Comparison of ENCODE assay signal across 1 cellular context in the genomic region with DNA sequence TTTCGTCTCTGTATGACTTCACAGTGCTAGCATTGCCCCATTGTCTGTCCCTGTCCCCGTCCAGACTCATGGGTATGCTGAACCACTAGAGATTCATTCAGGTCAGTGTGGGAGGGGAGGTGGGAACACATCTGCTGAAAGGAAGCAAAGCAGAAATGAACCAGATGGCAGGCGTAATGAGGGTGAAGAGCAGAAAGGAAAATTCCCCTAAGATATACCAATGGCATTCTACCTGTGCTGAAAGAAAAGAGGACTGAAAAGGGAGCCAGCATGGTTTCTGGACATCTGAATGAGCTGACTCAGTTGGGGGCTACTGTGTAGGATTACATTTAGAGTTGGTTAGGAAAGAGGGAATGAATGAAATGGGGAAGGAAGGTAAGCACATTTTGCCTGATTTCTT.
TF ChIP-seq lines count a peak whose summit lies in the region.

No MANE protein-coding gene starts in this region.

TF ChIP-seq in GM23338, 12 proteins besides CTCF, POLR2A, EP300 and RAD21 (continued from another document):
- TF ChIP-seq, protein P1, sequence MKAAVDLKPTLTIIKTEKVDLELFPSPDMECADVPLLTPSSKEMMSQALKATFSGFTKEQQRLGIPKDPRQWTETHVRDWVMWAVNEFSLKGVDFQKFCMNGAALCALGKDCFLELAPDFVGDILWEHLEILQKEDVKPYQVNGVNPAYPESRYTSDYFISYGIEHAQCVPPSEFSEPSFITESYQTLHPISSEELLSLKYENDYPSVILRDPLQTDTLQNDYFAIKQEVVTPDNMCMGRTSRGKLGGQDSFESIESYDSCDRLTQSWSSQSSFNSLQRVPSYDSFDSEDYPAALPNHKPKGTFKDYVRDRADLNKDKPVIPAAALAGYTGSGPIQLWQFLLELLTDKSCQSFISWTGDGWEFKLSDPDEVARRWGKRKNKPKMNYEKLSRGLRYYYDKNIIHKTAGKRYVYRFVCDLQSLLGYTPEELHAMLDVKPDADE (IDR thresholded peaks at IDR 0.05), result no peak
- TF ChIP-seq EZH2 (IDR thresholded peaks at IDR 0.05; ENCODE audit: low read depth, unreplicated experiment), result no peak
